30 cellular contexts compared by ENCODE assay signal in the genomic region with DNA sequence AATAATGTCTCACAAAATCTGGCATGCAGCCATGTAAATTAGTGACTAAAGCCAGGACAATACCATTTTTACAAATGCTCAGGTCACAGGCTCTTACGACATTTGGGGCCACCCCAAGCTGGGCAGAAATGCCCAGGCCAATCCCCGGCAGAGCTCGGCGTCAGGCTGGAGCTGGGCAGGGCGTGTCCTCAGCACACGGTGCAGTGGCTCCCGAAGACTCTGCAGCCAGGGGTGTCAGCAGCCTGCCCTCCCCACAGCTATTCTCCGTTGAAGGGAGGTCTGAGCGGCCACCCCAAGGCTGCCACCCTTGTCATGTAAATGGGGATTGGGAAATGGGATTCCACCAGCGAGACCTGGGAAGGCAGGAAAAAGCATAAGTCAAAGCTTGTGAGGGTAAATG.
DNase-seq lines count a peak whose midpoint lies in the region; ATAC-seq, FAIRE-seq and TF ChIP-seq lines count a peak whose summit lies in the region.
"Had no signal": no experiment of that assay in that cellular context is flagged by ENCODE, and none has a peak within 500 bp of the region (broad histone marks: within the 10 kb centered on the region; RNA-seq: fewer than 3 reads in every experiment).

No MANE protein-coding gene starts in this region.

- no peak overlapping the region for H2AK5ac ChIP-seq in H9 (ENCODE audit: insufficient read length, low read length)

- H3K36me3 Mint-ChIP-seq in H9 (ENCODE audit: insufficient read depth in 1 of 3, low read depth in 3 of 3): no peaks in the 10 kb centered on the region; a peak in 1 of 7 replicates
- H3K36me3 Mint-ChIP-seq: activated naive CD4-positive, alpha-beta T cell treated with anti-CD3 and anti-CD28 coated beads, Interleukin-2, amount 50 U/mL, for 24 hours; CD4-positive, alpha-beta memory T cell had no signal

- H3K9me3 ChIP-seq in A549 (no peaks in the 10 kb centered on the region), H9 (ENCODE audit: control insufficient read depth, low read depth, low read length) (no peaks in the 10 kb centered on the region), RWPE2 (ENCODE audit: severe bottlenecking) (no peaks in the 10 kb centered on the region), thyroid gland (no peaks in the 10 kb centered on the region)
- H3K9me3 ChIP-seq: testis had no signal

- H3K4me1 Mint-ChIP-seq in H9: peaks cover 31 to 33% of the 10 kb centered on the region in 2 experiments
- H3K4me1 Mint-ChIP-seq: activated CD4-positive, alpha-beta memory T cell treated with anti-CD3 and anti-CD28 coated beads, Interleukin-2, amount 10 ng/mL, durations not matched to agents 7 days and 5 days; activated naive CD4-positive, alpha-beta T cell treated with anti-CD3 and anti-CD28 coated beads, Interleukin-2, amount 50 U/mL, for 24 hours; CD4-positive, alpha-beta memory T cell had no signal

- CTCF ChIA-PET in A549 (lab: Yijun Ruan, JAX): no interaction called here

- peak in 1 of 2 experiments; percentile 67; a peak in 3 of 6 replicates for ATAC-seq in A549
- peak; percentile 49 for ATAC-seq in RWPE2 (ENCODE audit: low read depth)
- ATAC-seq: stimulated activated naive CD8-positive, alpha-beta T cell treated with anti-CD3 and anti-CD28 coated beads, Interleukin-15, Interleukin-2, amounts not matched to agents 100 U/mL and 50 U/mL, for 24 hours had no signal

- TF ChIP-seq POLR2A in A549 (IDR thresholded peaks at IDR 0.05; ENCODE audit: low read length) (no peak), thyroid gland (IDR thresholded peaks at IDR 0.05) (no peak)

- FAIRE-seq in A549 (lab: Jason Lieb, UNC) (no peak), GM19239 (lab: Jason Lieb, UNC) (no peak)
- FAIRE-seq: A204.1, endothelial cell of umbilical vein, GM18507, urothelium cell line had no signal

- H4K91ac ChIP-seq in H9 (ENCODE audit: insufficient read length, low read depth, low read length): no peak overlapping the region

- H3K79me2 ChIP-seq in H9 (ENCODE audit: insufficient read depth, low read length): no peaks in the 10 kb centered on the region

- WGBS in A549 (ENCODE audit: missing lambda C conversion rate): 22% methylated on average over 10 of the region's 10 CpGs
- WGBS in H9 (ENCODE audit: extremely low coverage, insufficient read length, low lambda C conversion rate): no CpG with 5 or more reads among the region's 10 CpGs
- 44 to 46% methylated on average over 8 to 10 of the region's 10 CpGs for WGBS in thyroid gland, 2 donors

- H4K20me1 ChIP-seq in H9 (ENCODE audit: control insufficient read depth, insufficient read depth, insufficient read length): no peaks in the 10 kb centered on the region

- H2BK5ac ChIP-seq in H9 (ENCODE audit: insufficient read length, low read length): no peak overlapping the region

- H2BK12ac ChIP-seq in H9 (ENCODE audit: insufficient read length, low read depth, low read length): no peak overlapping the region

- no peak overlapping the region for H3T11ph ChIP-seq in H9 (ENCODE audit: low read length)

- H3K79me1 ChIP-seq in H9 (ENCODE audit: insufficient read depth, low read depth, low read length, poor library complexity, severe bottlenecking): no peaks in the 10 kb centered on the region

- no peak overlapping the region for H3K56ac ChIP-seq in H9 (ENCODE audit: insufficient read length, low read depth, low read length)

- H3K36me3 ChIP-seq in RWPE2 (ENCODE audit: low read depth) (no peaks in the 10 kb centered on the region), thyroid gland (no peaks in the 10 kb centered on the region)
- H3K36me3 ChIP-seq: brain microvascular endothelial cell had no signal

- no peak overlapping the region for H3K18ac ChIP-seq in H9 (ENCODE audit: insufficient read length, low read depth, low read length)

- H3K23me2 ChIP-seq in H9 (ENCODE audit: insufficient read length, low read depth, low read length, poor library complexity, severe bottlenecking): no peaks in the 10 kb centered on the region

- no peak overlapping the region for H3K4me3 ChIP-seq in A549
- no peak overlapping the region for H3K4me3 ChIP-seq in RWPE2 (ENCODE audit: severe bottlenecking)
- H3K4me3 ChIP-seq in thyroid gland (replicated peaks in 1 of 3): no peak overlapping the region
- H3K4me3 ChIP-seq: PC-9, testis had no signal

- 0 out of 3 replicates have a peak, but pooled peaks cover 3% of the 10 kb centered on the region for H3K4me1 ChIP-seq in A549
- H3K4me1 ChIP-seq in H9 (ENCODE audit: insufficient read depth, low read length): no peaks in the 10 kb centered on the region
- no peaks in the 10 kb centered on the region for H3K4me1 ChIP-seq in RWPE2 (ENCODE audit: insufficient read depth, poor library complexity, severe bottlenecking)
- no peaks in the 10 kb centered on the region for H3K4me1 ChIP-seq in thyroid gland
- H3K4me1 ChIP-seq: testis had no signal

- no peak overlapping the region for H3K27ac ChIP-seq in A549
- H3K27ac ChIP-seq in H9 (ENCODE audit: insufficient read length, low read depth, low read length): no peak overlapping the region
- no peak overlapping the region for H3K27ac ChIP-seq in RWPE2 (ENCODE audit: poor library complexity, severe bottlenecking)
- no peak overlapping the region for H3K27ac ChIP-seq in thyroid gland
- H3K27ac ChIP-seq: brain microvascular endothelial cell, PC-9, testis had no signal

- no peak overlapping the region for H2BK120ac ChIP-seq in H9 (ENCODE audit: low read depth, low read length, poor library complexity, severe bottlenecking)

- no peak overlapping the region for H3K23ac ChIP-seq in H9 (ENCODE audit: insufficient read length, low read depth, low read length)

- TF ChIP-seq CTCF in A549 (IDR thresholded peaks at IDR 0.05) (no peak), H9 (conservative IDR thresholded peaks at IDR 0.05) (no peak), RWPE2 (IDR thresholded peaks at IDR 0.05; ENCODE audit: poor library complexity, severe bottlenecking) (no peak), thyroid gland (IDR thresholded peaks at IDR 0.05) (no peak)

- H3K27me3 ChIP-seq in H9 (ENCODE audit: insufficient read depth, low read length) (no peaks in the 10 kb centered on the region), RWPE2 (ENCODE audit: insufficient read depth, poor library complexity, severe bottlenecking) (no peaks in the 10 kb centered on the region), thyroid gland (no peaks in the 10 kb centered on the region)
- H3K27me3 ChIP-seq: brain microvascular endothelial cell, testis had no signal

- no peak overlapping the region for H3K14ac ChIP-seq in H9 (ENCODE audit: insufficient read depth, low read length)

- peaks cover 28% of the 10 kb centered on the region for H3K27me3 Mint-ChIP-seq in H9 (ENCODE audit: low read depth)

- intact Hi-C loops in thyroid gland (cut with DNase I): no loop called here

- peak overlapping the region in 1 of 3 experiments; percentile 42; a peak in 1 of 7 replicates for H3K27ac Mint-ChIP-seq in H9
- H3K27ac Mint-ChIP-seq: activated CD4-positive, alpha-beta memory T cell treated with anti-CD3 and anti-CD28 coated beads, Interleukin-2, amount 10 ng/mL, durations not matched to agents 7 days and 5 days; activated naive CD4-positive, alpha-beta T cell treated with anti-CD3 and anti-CD28 coated beads, Interleukin-2, amount 50 U/mL, for 24 hours; activated T-helper 1 cell treated with anti-CD3 and anti-CD28 coated beads, Interleukin-12 subunit alpha, Interleukin-12 subunit beta, Interleukin-2, Interleukin-4 antibody, amounts not matched to agents 30 ng/mL and 10 ng/mL and 1 ng/mL, durations not matched to agents 14 hours and 24 hours and 36 hours; CD4-positive, alpha-beta memory T cell had no signal

- H3K4me3 Mint-ChIP-seq in H9: peak overlapping the region in 1 of 2 experiments; percentile 51; a peak in 1 of 5 replicates
- H3K4me3 Mint-ChIP-seq: activated CD4-positive, alpha-beta memory T cell treated with anti-CD3 and anti-CD28 coated beads, Interleukin-2, amount 10 ng/mL, durations not matched to agents 7 days and 5 days; activated naive CD4-positive, alpha-beta T cell treated with anti-CD3 and anti-CD28 coated beads, Interleukin-2, amount 50 U/mL, for 24 hours; activated T-helper 1 cell treated with anti-CD3 and anti-CD28 coated beads, Interleukin-12 subunit alpha, Interleukin-12 subunit beta, Interleukin-2, Interleukin-4 antibody, amounts not matched to agents 30 ng/mL and 10 ng/mL and 1 ng/mL, durations not matched to agents 14 hours and 24 hours and 36 hours; CD4-positive, alpha-beta memory T cell had no signal

- POLR2A ChIA-PET in A549 (lab: Yijun Ruan, JAX): no interaction called here

- no peak overlapping the region for H2BK20ac ChIP-seq in H9 (ENCODE audit: low read depth, low read length, poor library complexity, severe bottlenecking)

- no peak overlapping the region for H2BK15ac ChIP-seq in H9 (ENCODE audit: low read depth, low read length)

- H3K9ac ChIP-seq in H9 (ENCODE audit: extremely low read depth, insufficient read length, low read length): no peak overlapping the region

- no peak for TF ChIP-seq EP300 in A549 (IDR thresholded peaks at IDR 0.05)

- no peak overlapping the region for H2AFZ ChIP-seq in H9 (ENCODE audit: low read length)
- H2AFZ ChIP-seq: PC-9 had no signal

- no peak overlapping the region for H4K8ac ChIP-seq in H9 (replicated peaks; ENCODE audit: insufficient read length, low read depth, low read length)

- no peak overlapping the region for H3K4ac ChIP-seq in H9 (ENCODE audit: low read depth, low read length)

- DNase-seq in A549 (ENCODE audit: low read depth in 1 of 2, low spot score in 1 of 2) (peak in 1 of 2 experiments; percentile 14), H9 (peak; percentile 74), RWPE2 (ENCODE audit: low spot score) (no peak), iPS DF 19.7 (ENCODE audit: low read depth, low spot score) (peak; percentile 38), GM19239 (ENCODE audit: insufficient read length, low spot score) (no peak), thyroid gland (no peak), GM19238 (ENCODE audit: insufficient read length, low spot score) (no peak)
- DNase-seq in activated naive CD4-positive, alpha-beta T cell treated with Interleukin-2 at 50 U/mL for 16 hours: no peak
- DNase-seq: activated CD4-positive, alpha-beta memory T cell treated with anti-CD3 and anti-CD28 coated beads, Interleukin-2, amount 10 ng/mL, durations not matched to agents 7 days and 5 days; activated CD8-positive, alpha-beta memory T cell treated with anti-CD3 and anti-CD28 coated beads, Interleukin-2, amount 50 U/mL, for 4 hours; amniotic stem cell; brain microvascular endothelial cell; CD4-positive, alpha-beta memory T cell; IMR-90; MV-4-11; NCI-H1436; NCI-H446; NCI-H82; PC-9; right cardiac atrium; Right ventricle myocardium superior; stimulated activated CD4-positive, alpha-beta T cell treated with anti-CD3 and anti-CD28 coated beads, Interleukin-1b, Interleukin-23, amount 100 ng/mL, for 48 hours; stimulated activated naive CD8-positive, alpha-beta T cell treated with anti-CD3 and anti-CD28 coated beads, Interleukin-15, Interleukin-2, amounts not matched to agents 100 U/mL and 50 U/mL, for 24 hours; testis had no signal

- no peak overlapping the region for H4K5ac ChIP-seq in H9 (ENCODE audit: insufficient read length, low read depth, low read length)

- H3K4me2 ChIP-seq in A549 (peak overlapping the region; percentile 14; the same call in 2 of the 3 replicates), H9 (ENCODE audit: insufficient read depth, insufficient read length, low read length) (no peak overlapping the region)
- H3K4me2 ChIP-seq: PC-9 had no signal

- peaks cover 0 to 4% of the 10 kb centered on the region in 2 experiments; a peak in 1 of 5 replicates for H3K9me3 Mint-ChIP-seq in H9
- H3K9me3 Mint-ChIP-seq: activated CD4-positive, alpha-beta memory T cell treated with anti-CD3 and anti-CD28 coated beads, Interleukin-2, amount 10 ng/mL, durations not matched to agents 7 days and 5 days; activated naive CD4-positive, alpha-beta T cell treated with anti-CD3 and anti-CD28 coated beads, Interleukin-2, amount 50 U/mL, for 24 hours; activated T-helper 1 cell treated with anti-CD3 and anti-CD28 coated beads, Interleukin-12 subunit alpha, Interleukin-12 subunit beta, Interleukin-2, Interleukin-4 antibody, amounts not matched to agents 30 ng/mL and 10 ng/mL and 1 ng/mL, durations not matched to agents 14 hours and 24 hours and 36 hours had no signal

- no peak for TF ChIP-seq RAD21 in A549 (conservative IDR thresholded peaks at IDR 0.05 in 1 of 2, IDR thresholded peaks at IDR 0.05 in 1 of 2)

Comparison
In these comparisons a context has a peak if more than half of its experiments do, and no peak if none do; other contexts are left out.
1. DNase-seq: peak in H9 (single experiment) and iPS DF 19.7 (single experiment); none in RWPE2 (single experiment), activated naive CD4-positive, alpha-beta T cell treated with Interleukin-2 at 50 U/mL for 16 hours (single experiment), GM19239 (single experiment), thyroid gland (0 of 2) and GM19238 (single experiment).